8 cellular contexts compared by ENCODE assay signal in the genomic region with DNA sequence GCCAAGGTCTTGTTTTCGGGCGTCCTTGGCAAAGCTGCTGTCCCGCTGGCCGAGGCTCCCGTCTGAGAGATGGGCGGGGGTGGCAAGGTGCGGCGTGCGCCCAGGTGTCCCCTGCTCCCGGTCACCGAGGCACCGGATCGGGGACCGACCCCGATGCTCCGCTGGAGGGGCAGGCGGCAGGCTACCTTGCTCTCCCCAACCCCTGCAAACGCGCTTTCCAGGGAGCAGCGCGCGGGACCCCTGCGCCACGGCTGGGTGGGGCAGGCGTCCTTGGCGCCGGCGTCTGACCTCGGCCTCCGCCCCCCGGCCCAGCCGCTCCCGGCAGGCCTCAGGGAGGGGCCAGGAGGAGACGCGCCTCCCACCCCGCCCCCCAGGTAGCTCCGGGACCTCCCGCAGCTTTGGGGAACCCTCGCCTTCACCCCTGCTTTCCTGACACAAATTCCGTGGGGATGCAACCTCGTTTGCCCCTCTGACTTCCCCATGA. TPM values are rescaled to one million over a fixed set of nuclear protein-coding genes. Genes with fewer than 3 reads are reported as not detected.
DNase-seq lines count a peak whose midpoint lies in the region; ATAC-seq and TF ChIP-seq lines count a peak whose summit lies in the region.

No MANE protein-coding gene starts in this region.

- H3K27ac ChIP-seq in mucosa of rectum (ENCODE audit: low read depth in 2 of 2, low read length in 2 of 2) (peak overlapping the region in 1 of 2 donors; percentile 32), body of pancreas (no peak overlapping the region)

- no peak for TF ChIP-seq POLR2A in body of pancreas (IDR thresholded peaks at IDR 0.05)

- WGBS in body of pancreas, 2 donors, result 1 to 11% methylated on average over 6 to 33 of the region's 41 CpGs

- TF ChIP-seq CTCF in GM10266 (IDR thresholded peaks at IDR 0.05; ENCODE audit: control insufficient read depth, insufficient read depth, low read depth, missing control alignments) (no peak), LNCaP clone FGC (IDR thresholded peaks at IDR 0.05; ENCODE audit: control insufficient read depth, extremely low read depth, insufficient read depth) (no peak), cardiac fibroblast (IDR thresholded peaks at IDR 0.05; ENCODE audit: low read depth, low read length) (no peak), body of pancreas (IDR thresholded peaks at IDR 0.05) (no peak)

- H3K4me3 ChIP-seq in LNCaP clone FGC (ENCODE audit: low read depth, low read length), result peak overlapping the region; percentile 41
- H3K4me3 ChIP-seq in cardiac fibroblast (replicated peaks in 1 of 2; ENCODE audit: low read depth in 2 of 2, low read length in 2 of 2), result peak overlapping the region; percentile 37 to 40
- peak overlapping the region; percentile 57 to 63 for H3K4me3 ChIP-seq in mucosa of rectum (ENCODE audit: low read length in 2 of 2)
- H3K4me3 ChIP-seq in body of pancreas, result peak overlapping the region in 1 of 2 donors; percentile 25

- H3K36me3 ChIP-seq in mucosa of rectum (ENCODE audit: control insufficient read depth in 2 of 2, insufficient read depth in 2 of 2, low read length in 2 of 2) (no peaks in the 10 kb centered on the region), body of pancreas (replicated peaks in 1 of 2; ENCODE audit: insufficient read depth in 1 of 2, low read depth in 2 of 2) (no peaks in the 10 kb centered on the region)

- DNase-seq in GM10266 (ENCODE audit: extremely low spot score) (peak; percentile 76), LNCaP clone FGC (ENCODE audit: low read depth) (no peak), cardiac fibroblast (ENCODE audit: low read depth in 2 of 2) (no peak), body of pancreas (no peak), kidney tubule cell (ENCODE audit: low spot score) (no peak), GOT3 (lab: John Stamatoyannopoulos, UW) (no peak)

- ATAC-seq in body of pancreas (no peak), GM18858 (IDR thresholded peaks at IDR 0.05; ENCODE audit: unreplicated experiment) (no peak)

- intact Hi-C loops in body of pancreas (cut with DNase I), result no loop called here

- H3K9me3 ChIP-seq in mucosa of rectum (ENCODE audit: control insufficient read depth in 2 of 2, low read length in 2 of 2) (no peaks in the 10 kb centered on the region), body of pancreas (no peaks in the 10 kb centered on the region)

- H3K9ac ChIP-seq in mucosa of rectum (ENCODE audit: low read depth in 1 of 2, low read length in 2 of 2), result peak overlapping the region in 1 of 2 donors; percentile 24

- H3K4me1 ChIP-seq in mucosa of rectum (ENCODE audit: control insufficient read depth in 2 of 2, insufficient read depth in 2 of 2, low read length in 2 of 2) (peaks cover 18 to 22% of the 10 kb centered on the region in 2 donors), body of pancreas (peaks cover 15% of the 10 kb centered on the region)

- H3K27me3 ChIP-seq in mucosa of rectum (ENCODE audit: control insufficient read depth in 2 of 2, insufficient read depth in 2 of 2, low read length in 2 of 2) (peaks cover 7 to 22% of the 10 kb centered on the region in 2 donors), body of pancreas (peaks cover 0 to 8% of the 10 kb centered on the region in 2 donors)

RNA-seq across cellular contexts. Expression of a gene that starts 0.6 kb away (rescaled TPM):
- total RNA-seq in body of pancreas, result 1 to 10 TPM in 1 of 2 donors, under 1 TPM in 1; 0.52 to 2.6 TPM

RNA-seq across cellular contexts. Expression of a gene that starts 16.9 kb away (rescaled TPM):
- 10 to 100 TPM; 25.7 to 49.8 TPM for total RNA-seq in body of pancreas

RNA-seq across cellular contexts. Expression of a gene that starts 39.8 kb away (rescaled TPM):
- 10 to 100 TPM; 63.9 to 80.2 TPM for total RNA-seq in body of pancreas
